Comparison of ENCODE assay signal across 19 cellular contexts in genomic region chr4:43765514-43765913, GRCh38.
DNase-seq lines count a peak whose midpoint lies in the region; ATAC-seq and TF ChIP-seq lines count a peak whose summit lies in the region.
"Had no signal": no experiment of that assay in that cellular context is flagged by ENCODE, and none has a peak within 500 bp of the region (broad histone marks: within the 10 kb centered on the region; RNA-seq: fewer than 3 reads in every experiment).

No MANE protein-coding gene starts in this region.

- no peak for DNase-seq in activated CD4-positive, alpha-beta T cell treated with anti-CD3 and anti-CD28 coated beads, Interleukin-2, amount 10 ng/mL, durations not matched to agents 7 days and 5 days
- DNase-seq in glomerular visceral epithelial cell (ENCODE audit: extremely low spot score) (no peak), aorta (no peak)
- DNase-seq in activated CD8-positive, alpha-beta T cell treated with anti-CD3 and anti-CD28 coated beads, Interleukin-2, amount 10 ng/mL, durations not matched to agents 7 days and 5 days, result no peak
- DNase-seq: BE2C, DMS 273 treated with DMSO at 0.1 percent for 48 hours, HFFc6, MV-4-11, NCI-H1930, NCI-H2171 treated with DMSO at 0.1 percent for 48 hours, NCI-H748 treated with DMSO at 0.1 percent for 48 hours, Peyer's patch had no signal

- no peaks in the 10 kb centered on the region for H3K4me1 Mint-ChIP-seq in activated CD4-positive, alpha-beta T cell treated with anti-CD3 and anti-CD28 coated beads, Interleukin-2, amount 10 ng/mL, durations not matched to agents 7 days and 5 days
- H3K4me1 Mint-ChIP-seq in activated CD8-positive, alpha-beta T cell treated with anti-CD3 and anti-CD28 coated beads, Interleukin-2, amount 10 ng/mL, durations not matched to agents 7 days and 5 days (ENCODE audit: low read depth), result no peaks in the 10 kb centered on the region

- H4K20me1 ChIP-seq in BLaER1 (no peaks in the 10 kb centered on the region), SU-DHL-6 (ENCODE audit: low read depth, low read length) (no peaks in the 10 kb centered on the region)

- H3K36me3 ChIP-seq in BLaER1, result no peaks in the 10 kb centered on the region
- no peaks in the 10 kb centered on the region for H3K36me3 ChIP-seq in SU-DHL-6 (ENCODE audit: low read length)
- H3K36me3 ChIP-seq in aorta (ENCODE audit: control insufficient read depth in 1 of 2, insufficient read depth in 2 of 2, low read length in 1 of 2), result no peaks in the 10 kb centered on the region
- H3K36me3 ChIP-seq: BE2C, Peyer's patch had no signal

- CTCF ChIA-PET in activated CD4-positive, alpha-beta T cell treated with anti-CD3 and anti-CD28 coated beads, Interleukin-2, amount 10 ng/mL, durations not matched to agents 7 days and 5 days (lab: Charles Lee), result no interaction called here
- CTCF ChIA-PET in activated CD8-positive, alpha-beta T cell treated with anti-CD3 and anti-CD28 coated beads, Interleukin-2, amount 10 ng/mL, durations not matched to agents 7 days and 5 days (lab: Charles Lee), result no interaction called here

- POLR2A ChIA-PET in activated CD4-positive, alpha-beta T cell treated with anti-CD3 and anti-CD28 coated beads, Interleukin-2, amount 10 ng/mL, durations not matched to agents 7 days and 5 days (lab: Charles Lee), result no interaction called here
- POLR2A ChIA-PET in activated CD8-positive, alpha-beta T cell treated with anti-CD3 and anti-CD28 coated beads, Interleukin-2, amount 10 ng/mL, durations not matched to agents 7 days and 5 days (lab: Charles Lee), result no interaction called here

- H3K27me3 Mint-ChIP-seq in activated CD4-positive, alpha-beta T cell treated with anti-CD3 and anti-CD28 coated beads, Interleukin-2, amount 10 ng/mL, durations not matched to agents 7 days and 5 days, result no peaks in the 10 kb centered on the region
- no peaks in the 10 kb centered on the region for H3K27me3 Mint-ChIP-seq in activated CD8-positive, alpha-beta T cell treated with anti-CD3 and anti-CD28 coated beads, Interleukin-2, amount 10 ng/mL, durations not matched to agents 7 days and 5 days (ENCODE audit: low read depth)

- no peaks in the 10 kb centered on the region for H3F3A ChIP-seq in SU-DHL-6 (ENCODE audit: insufficient read depth)

- no peak overlapping the region for H2AFZ ChIP-seq in SU-DHL-6 (ENCODE audit: low read depth, low read length, severe bottlenecking)

- H3K4me3 ChIP-seq in BLaER1, result no peak overlapping the region
- H3K4me3 ChIP-seq in SU-DHL-6 (ENCODE audit: insufficient read depth, low read length, poor library complexity, severe bottlenecking), result no peak overlapping the region
- no peak overlapping the region for H3K4me3 ChIP-seq in aorta (ENCODE audit: low read length in 2 of 2)
- H3K4me3 ChIP-seq: Peyer's patch had no signal

- H3K9ac ChIP-seq in BLaER1 (no peak overlapping the region), SU-DHL-6 (ENCODE audit: low read length) (no peak overlapping the region)

- no peaks in the 10 kb centered on the region for H3K9me2 ChIP-seq in SU-DHL-6 (replicated peaks; ENCODE audit: insufficient read depth, low read length)

- TF ChIP-seq CTCF in SU-DHL-6 (IDR thresholded peaks at IDR 0.05; ENCODE audit: insufficient read depth, low read length, poor library complexity, severe bottlenecking), result no peak

- H3K9me3 Mint-ChIP-seq in activated CD4-positive, alpha-beta T cell treated with anti-CD3 and anti-CD28 coated beads, Interleukin-2, amount 10 ng/mL, durations not matched to agents 7 days and 5 days, result peaks cover 6% of the 10 kb centered on the region
- no peaks in the 10 kb centered on the region for H3K9me3 Mint-ChIP-seq in activated CD8-positive, alpha-beta T cell treated with anti-CD3 and anti-CD28 coated beads, Interleukin-2, amount 10 ng/mL, durations not matched to agents 7 days and 5 days (ENCODE audit: insufficient read depth)

- H3K4me1 ChIP-seq in BLaER1, result peaks cover 40% of the 10 kb centered on the region
- H3K4me1 ChIP-seq in aorta (ENCODE audit: control insufficient read depth in 1 of 2, insufficient read depth in 2 of 2, low read length in 2 of 2), result no peaks in the 10 kb centered on the region
- H3K4me1 ChIP-seq: BE2C, Peyer's patch had no signal

- no peaks in the 10 kb centered on the region for H3K79me2 ChIP-seq in SU-DHL-6 (ENCODE audit: insufficient read depth, low read length)

- intact Hi-C loops in aorta (cut with DNase I), result no loop called here

- H3K9me3 ChIP-seq in BLaER1 (no peaks in the 10 kb centered on the region), SU-DHL-6 (ENCODE audit: insufficient read depth, low read length) (no peaks in the 10 kb centered on the region), aorta (ENCODE audit: control insufficient read depth, low read length) (no peaks in the 10 kb centered on the region)
- H3K9me3 ChIP-seq: BE2C, Peyer's patch had no signal

- no peaks in the 10 kb centered on the region for H3K36me3 Mint-ChIP-seq in activated CD4-positive, alpha-beta T cell treated with anti-CD3 and anti-CD28 coated beads, Interleukin-2, amount 10 ng/mL, durations not matched to agents 7 days and 5 days (ENCODE audit: low read depth)
- no peaks in the 10 kb centered on the region for H3K36me3 Mint-ChIP-seq in activated CD8-positive, alpha-beta T cell treated with anti-CD3 and anti-CD28 coated beads, Interleukin-2, amount 10 ng/mL, durations not matched to agents 7 days and 5 days (ENCODE audit: low read depth)

- H3K4me3 Mint-ChIP-seq in activated CD4-positive, alpha-beta T cell treated with anti-CD3 and anti-CD28 coated beads, Interleukin-2, amount 10 ng/mL, durations not matched to agents 7 days and 5 days, result no peak overlapping the region
- H3K4me3 Mint-ChIP-seq in activated CD8-positive, alpha-beta T cell treated with anti-CD3 and anti-CD28 coated beads, Interleukin-2, amount 10 ng/mL, durations not matched to agents 7 days and 5 days, result no peak overlapping the region
- H3K4me3 Mint-ChIP-seq: HFFc6 had no signal

- ATAC-seq in GM18502 (IDR thresholded peaks at IDR 0.05; ENCODE audit: poor library complexity, unreplicated experiment), result peak; percentile 44
- peak; percentile 34 for ATAC-seq in HG02798 (IDR thresholded peaks at IDR 0.05; ENCODE audit: poor library complexity, unreplicated experiment)
- ATAC-seq in aorta (ENCODE audit: low FRiP score), result no peak
- no peak for ATAC-seq in activated CD8-positive, alpha-beta T cell treated with anti-CD3 and anti-CD28 coated beads, Interleukin-2, amount 10 ng/mL, durations not matched to agents 7 days and 5 days
- ATAC-seq: Right ventricle myocardium inferior had no signal

- H3K27ac ChIP-seq in BLaER1 (no peak overlapping the region), SU-DHL-6 (ENCODE audit: low read depth, low read length) (no peak overlapping the region), aorta (ENCODE audit: low read depth in 1 of 2, low read length in 2 of 2) (no peak overlapping the region)
- H3K27ac ChIP-seq: 22Rv1, HL-60, Peyer's patch had no signal

- H3K4me2 ChIP-seq in BLaER1 (peak overlapping the region; percentile 44), SU-DHL-6 (ENCODE audit: low read depth, low read length, poor library complexity, severe bottlenecking) (peak overlapping the region; percentile 69)

- H3K27me3 ChIP-seq in BLaER1 (no peaks in the 10 kb centered on the region), SU-DHL-6 (ENCODE audit: low read length) (no peaks in the 10 kb centered on the region), aorta (ENCODE audit: control insufficient read depth in 1 of 2, insufficient read depth in 2 of 2, low read length in 1 of 2) (no peaks in the 10 kb centered on the region)
- H3K27me3 ChIP-seq: BE2C, Peyer's patch had no signal

- no peak overlapping the region for H3K27ac Mint-ChIP-seq in activated CD4-positive, alpha-beta T cell treated with anti-CD3 and anti-CD28 coated beads, Interleukin-2, amount 10 ng/mL, durations not matched to agents 7 days and 5 days
- H3K27ac Mint-ChIP-seq in activated CD8-positive, alpha-beta T cell treated with anti-CD3 and anti-CD28 coated beads, Interleukin-2, amount 10 ng/mL, durations not matched to agents 7 days and 5 days, result no peak overlapping the region
- H3K27ac Mint-ChIP-seq: HFFc6 had no signal

- WGBS in aorta, 2 donors, result 67 to 69% methylated on average over 2 of the region's 2 CpGs

Comparison
In these comparisons a context has a peak if more than half of its experiments do, and no peak if none do; other contexts are left out.
1. ATAC-seq: peak in GM18502 (single experiment) and HG02798 (single experiment); none in aorta (single experiment) and activated CD8-positive, alpha-beta T cell treated with anti-CD3 and anti-CD28 coated beads, Interleukin-2, amount 10 ng/mL, durations not matched to agents 7 days and 5 days (single experiment).